In genomic region chr6:11585426-11586016, GRCh38 we compare ENCODE assay signal across 8 cellular contexts. TPM values are rescaled to one million over a fixed set of nuclear protein-coding genes. Genes with fewer than 3 reads are reported as not detected.
A peak's percentile ranks its signal among the peaks of the same experiment; 100 is the strongest.
DNase-seq lines count a peak whose midpoint lies in the region; ATAC-seq and TF ChIP-seq lines count a peak whose summit lies in the region.

No MANE protein-coding gene starts in this region.

- H3K79me1 ChIP-seq in mesenchymal stem cell (replicated peaks; ENCODE audit: low read length, poor library complexity, severe bottlenecking): peaks cover 3% of the 10 kb centered on the region

- H3K4me1 ChIP-seq in heart left ventricle (peaks cover 0 to 5% (median 0%) of the 10 kb centered on the region in 12 donors), breast epithelium (no peaks in the 10 kb centered on the region), mesenchymal stem cell (ENCODE audit: control insufficient read depth, insufficient read depth, low read depth, low read length) (peaks cover 4% of the 10 kb centered on the region)

- H3K23ac ChIP-seq in mesenchymal stem cell (ENCODE audit: low read length in 2 of 2): no peak overlapping the region

- H3K36me3 Mint-ChIP-seq in activated T-cell treated with anti-CD3 and anti-CD28 coated beads, Interleukin-2, amount 50 U/mL, for 72 hours (ENCODE audit: insufficient read depth in 2 of 2): peaks cover 0 to 1% of the 10 kb centered on the region in 2 donors

- no peak overlapping the region for H3K4me3 Mint-ChIP-seq in activated T-cell treated with anti-CD3 and anti-CD28 coated beads, Interleukin-2, amount 50 U/mL, for 72 hours
- H3K4me3 Mint-ChIP-seq in stimulated activated naive CD8-positive, alpha-beta T cell treated with anti-CD3 and anti-CD28 coated beads, Interleukin-15, amount 100 ng/mL, for 72 hours: no peak overlapping the region

- peak overlapping the region; percentile 90 for H2BK5ac ChIP-seq in mesenchymal stem cell (ENCODE audit: low read depth, low read length, poor library complexity, severe bottlenecking)

- H3K9me3 Mint-ChIP-seq in activated T-cell treated with anti-CD3 and anti-CD28 coated beads, Interleukin-2, amount 50 U/mL, for 72 hours: no peaks in the 10 kb centered on the region
- H3K9me3 Mint-ChIP-seq in stimulated activated naive CD8-positive, alpha-beta T cell treated with anti-CD3 and anti-CD28 coated beads, Interleukin-15, amount 100 ng/mL, for 72 hours: no peaks in the 10 kb centered on the region

- no peak overlapping the region for H3K14ac ChIP-seq in mesenchymal stem cell (ENCODE audit: low read length in 2 of 2)

- peak in 1 of 4 donors; percentile 41 for ATAC-seq in heart left ventricle
- no peak for ATAC-seq in Right ventricle myocardium inferior
- no peak for ATAC-seq in GM18505 (IDR thresholded peaks at IDR 0.05; ENCODE audit: unreplicated experiment)
- no peak for ATAC-seq in activated T-cell treated with anti-CD3 and anti-CD28 coated beads, Interleukin-2, amount 50 U/mL, for 72 hours (replicated peaks in 1 of 2)
- no peak for ATAC-seq in stimulated activated naive CD8-positive, alpha-beta T cell treated with anti-CD3 and anti-CD28 coated beads, Interleukin-15, amount 100 ng/mL, for 72 hours

- DNase-seq in heart left ventricle: no peak
- no peak for DNase-seq in Right ventricle myocardium inferior (ENCODE audit: missing footprints)
- peak; percentile 73 for DNase-seq in NCI-H2029 treated with DMSO at 0.1 percent for 48 hours (lab: John Stamatoyannopoulos, UW)
- DNase-seq in breast epithelium (ENCODE audit: low spot score in 2 of 2): no peak
- peak; percentile 74 for DNase-seq in mesenchymal stem cell
- DNase-seq in activated T-cell treated with anti-CD3 and anti-CD28 coated beads, Interleukin-2, amount 50 U/mL, for 72 hours: no peak
- no peak for DNase-seq in stimulated activated naive CD8-positive, alpha-beta T cell treated with anti-CD3 and anti-CD28 coated beads, Interleukin-15, amount 100 ng/mL, for 72 hours

- TF ChIP-seq POLR2A in heart left ventricle (IDR thresholded peaks at IDR 0.05) (no peak), breast epithelium (IDR thresholded peaks at IDR 0.05) (no peak), GM18505 (IDR thresholded peaks at IDR 0.05; ENCODE audit: borderline replicate concordance, extremely low read depth, insufficient read depth, insufficient read length) (no peak)

- no peak overlapping the region for H4K8ac ChIP-seq in mesenchymal stem cell (ENCODE audit: low read length)

- TF ChIP-seq CTCF in heart left ventricle (IDR thresholded peaks at IDR 0.05) (peak; percentile 47 to 75 (median 70)), breast epithelium (IDR thresholded peaks at IDR 0.05) (peak in 2 of 3 donors; percentile 45 to 61)

- H3K27me3 ChIP-seq in heart left ventricle: no peaks in the 10 kb centered on the region
- no peaks in the 10 kb centered on the region for H3K27me3 ChIP-seq in breast epithelium
- no peaks in the 10 kb centered on the region for H3K27me3 ChIP-seq in mesenchymal stem cell (ENCODE audit: control insufficient read depth in 1 of 2, insufficient read depth in 1 of 2, low read length in 2 of 2)

- peak overlapping the region in 1 of 2 experiments; percentile 68 for H3K18ac ChIP-seq in mesenchymal stem cell (ENCODE audit: low read depth in 1 of 2, low read length in 2 of 2)

- no peak overlapping the region for H3K9ac ChIP-seq in mesenchymal stem cell (ENCODE audit: low read length)

- no peak overlapping the region for H3K4me2 ChIP-seq in mesenchymal stem cell (ENCODE audit: low read length, poor library complexity, severe bottlenecking)

- no peak overlapping the region for H4K91ac ChIP-seq in mesenchymal stem cell (ENCODE audit: low read length)

- no peak overlapping the region for H3K27ac Mint-ChIP-seq in activated T-cell treated with anti-CD3 and anti-CD28 coated beads, Interleukin-2, amount 50 U/mL, for 72 hours
- no peak overlapping the region for H3K27ac Mint-ChIP-seq in stimulated activated naive CD8-positive, alpha-beta T cell treated with anti-CD3 and anti-CD28 coated beads, Interleukin-15, amount 100 ng/mL, for 72 hours

- H2BK120ac ChIP-seq in mesenchymal stem cell (ENCODE audit: low read depth, low read length): no peak overlapping the region

- H3K27me3 Mint-ChIP-seq in activated T-cell treated with anti-CD3 and anti-CD28 coated beads, Interleukin-2, amount 50 U/mL, for 72 hours (ENCODE audit: low read depth): no peaks in the 10 kb centered on the region
- no peaks in the 10 kb centered on the region for H3K27me3 Mint-ChIP-seq in stimulated activated naive CD8-positive, alpha-beta T cell treated with anti-CD3 and anti-CD28 coated beads, Interleukin-15, amount 100 ng/mL, for 72 hours

- no peak overlapping the region for H3K4me3 ChIP-seq in heart left ventricle
- H3K4me3 ChIP-seq in breast epithelium: no peak overlapping the region
- no peak overlapping the region for H3K4me3 ChIP-seq in mesenchymal stem cell (ENCODE audit: insufficient read depth in 1 of 2, low read depth in 1 of 2, low read length in 2 of 2)

- H2AK5ac ChIP-seq in mesenchymal stem cell (ENCODE audit: low read length, severe bottlenecking): peak overlapping the region; percentile 97

- H3K4ac ChIP-seq in mesenchymal stem cell (ENCODE audit: low read depth in 1 of 2, low read length in 2 of 2): no peak overlapping the region

- no peaks in the 10 kb centered on the region for H3K4me1 Mint-ChIP-seq in activated T-cell treated with anti-CD3 and anti-CD28 coated beads, Interleukin-2, amount 50 U/mL, for 72 hours (ENCODE audit: low read depth)
- no peaks in the 10 kb centered on the region for H3K4me1 Mint-ChIP-seq in stimulated activated naive CD8-positive, alpha-beta T cell treated with anti-CD3 and anti-CD28 coated beads, Interleukin-15, amount 100 ng/mL, for 72 hours

- no peak overlapping the region for H2BK12ac ChIP-seq in mesenchymal stem cell (ENCODE audit: low read length in 2 of 2)

- no peak overlapping the region for H2BK15ac ChIP-seq in mesenchymal stem cell (ENCODE audit: low read depth, poor library complexity, severe bottlenecking)

- no peak overlapping the region for H2AFZ ChIP-seq in mesenchymal stem cell (ENCODE audit: low read depth, low read length)

- intact Hi-C loops in heart left ventricle (cut with DNase I): loop anchor here (2.0 to 10.0 kb wide), 15 partner anchors 67 to 1309 kb away; no protein-coding TSS in a partner anchor
- intact Hi-C loops in Right ventricle myocardium inferior (cut with DNase I): loop anchor here (2.0 to 5.0 kb wide), 5 partner anchors 69 to 1307 kb away; no protein-coding TSS in a partner anchor
- intact Hi-C loops in breast epithelium (cut with DNase I; ENCODE audit: low total_unique reads): loop anchor here (10.0 kb wide), 1 partner anchor 1779 kb away; no protein-coding TSS in a partner anchor

- H3K36me3 ChIP-seq in heart left ventricle (no peaks in the 10 kb centered on the region), breast epithelium (no peaks in the 10 kb centered on the region), mesenchymal stem cell (ENCODE audit: control insufficient read depth in 1 of 2, insufficient read depth in 2 of 2, low read depth in 1 of 2, low read length in 2 of 2) (no peaks in the 10 kb centered on the region)

- 20 to 32% (median 22%) methylated on average over 1 of the region's 1 CpG for whole genome bisulfite sequencing in heart left ventricle, 4 donors
- WGBS in mesenchymal stem cell: 0% methylated on average over 1 of the region's 1 CpG

- no peak overlapping the region for H3K27ac ChIP-seq in heart left ventricle
- no peak overlapping the region for H3K27ac ChIP-seq in breast epithelium
- H3K27ac ChIP-seq in mesenchymal stem cell (ENCODE audit: low read length, poor library complexity, severe bottlenecking): peak overlapping the region; percentile 95

- H3K9me3 ChIP-seq in heart left ventricle (no peaks in the 10 kb centered on the region), breast epithelium (no peaks in the 10 kb centered on the region), mesenchymal stem cell (ENCODE audit: control insufficient read depth, low read length) (no peaks in the 10 kb centered on the region)

RNA-seq across cellular contexts. Expression of gene TMEM170B, which starts 48.0 kb away (rescaled TPM):
- 1 to 10 TPM; 3.3 to 5.9 (median 4.0) TPM for total RNA-seq in heart left ventricle
- polyA plus RNA-seq in heart left ventricle: 1 to 10 TPM; 1.0 to 2.8 TPM
- 4.8 TPM for total RNA-seq in Right ventricle myocardium inferior
- 10 to 100 TPM in 1 of 3 donors, 1 to 10 TPM in 2; 4.9 to 15.2 (median 5.6) TPM for total RNA-seq in breast epithelium
- polyA plus RNA-seq in mesenchymal stem cell (2013, experiment 1 of 2): 1.2 TPM
- 1.3 TPM for polyA plus RNA-seq in mesenchymal stem cell (2013, experiment 2 of 2)
- total RNA-seq in activated T-cell treated with anti-CD3 and anti-CD28 coated beads, Interleukin-2, amount 50 U/mL, for 72 hours: 1 to 10 TPM; 1.0 to 1.6 TPM

Comparison
In these comparisons a context has a peak if more than half of its experiments do, and no peak if none do; other contexts are left out.
1. DNase-seq: peak in NCI-H2029 treated with DMSO at 0.1 percent for 48 hours (single experiment) and mesenchymal stem cell (single experiment); none in heart left ventricle (0 of 5), Right ventricle myocardium inferior (single experiment), breast epithelium (0 of 2), activated T-cell treated with anti-CD3 and anti-CD28 coated beads, Interleukin-2, amount 50 U/mL, for 72 hours (0 of 2) and stimulated activated naive CD8-positive, alpha-beta T cell treated with anti-CD3 and anti-CD28 coated beads, Interleukin-15, amount 100 ng/mL, for 72 hours (0 of 2).